1 cellular context compared by ENCODE assay signal in genomic region chr14:76956253-76957090, GRCh38.
TF ChIP-seq lines count a peak whose summit lies in the region.

No MANE protein-coding gene starts in this region.

TF ChIP-seq in HepG2, 621 proteins besides CTCF, POLR2A, EP300 and RAD21 (continued from another document and continues in another):
- TF ChIP-seq MLXIP (CRISPR knock-in tag; IDR thresholded peaks at IDR 0.05; ENCODE audit: borderline replicate concordance) (no peak), ATF5 (CRISPR knock-in tag; IDR thresholded peaks at IDR 0.05; ENCODE audit: low read depth) (no peak), ZNF790 (CRISPR knock-in tag; IDR thresholded peaks at IDR 0.05; ENCODE audit: borderline replicate concordance) (0 out of 2 replicates have a peak, but pooled peaks have one; percentile 45), ZBTB34 (CRISPR knock-in tag; IDR thresholded peaks at IDR 0.05) (peak; percentile 57; the same call in 1 of the 2 replicates), ZHX1 (CRISPR knock-in tag; IDR thresholded peaks at IDR 0.05; ENCODE audit: low read depth) (no peak), TAF15 (IDR thresholded peaks at IDR 0.05; ENCODE audit: low read depth, low read length, poor library complexity, severe bottlenecking) (no peak), ZSCAN21 (CRISPR knock-in tag; IDR thresholded peaks at IDR 0.05; ENCODE audit: borderline replicate concordance) (peak; percentile 81; the same call in 1 of the 2 replicates), ZBTB20 (CRISPR knock-in tag; IDR thresholded peaks at IDR 0.05; ENCODE audit: borderline replicate concordance, low read depth) (no peak), TAF1 (CRISPR knock-in tag; IDR thresholded peaks at IDR 0.05) (peak; percentile 49; the same call in 1 of the 2 replicates), HDAC2 (CRISPR knock-in tag; IDR thresholded peaks at IDR 0.05) (peak; percentile 19; the same call in 1 of the 2 replicates), ZBTB49 (CRISPR knock-in tag; IDR thresholded peaks at IDR 0.05; ENCODE audit: borderline replicate concordance) (no peak), DMTF1 (CRISPR knock-in tag; IDR thresholded peaks at IDR 0.05) (no peak), ZBTB43 (CRISPR knock-in tag; conservative IDR thresholded peaks at IDR 0.05) (no peak), ATF1 (CRISPR knock-in tag; IDR thresholded peaks at IDR 0.05) (no peak), TERF1 (CRISPR knock-in tag; IDR thresholded peaks at IDR 0.05) (no peak), ZNF121 (CRISPR knock-in tag; IDR thresholded peaks at IDR 0.05) (peak; percentile 65; the same call in 1 of the 2 replicates), ZNF709 (CRISPR knock-in tag; IDR thresholded peaks at IDR 0.05) (peak; percentile 84), NFATC3 (CRISPR knock-in tag; IDR thresholded peaks at IDR 0.05) (no peak), PHF21A (CRISPR knock-in tag; IDR thresholded peaks at IDR 0.05) (peak; percentile 83), TMF1 (CRISPR knock-in tag; IDR thresholded peaks at IDR 0.05; ENCODE audit: low read depth) (no peak), HMG20A (CRISPR knock-in tag; IDR thresholded peaks at IDR 0.05; ENCODE audit: borderline replicate concordance) (no peak; the same call in 1 of the 2 replicates), ELK4 (CRISPR knock-in tag; IDR thresholded peaks at IDR 0.05; ENCODE audit: borderline replicate concordance) (no peak), ZNF264 (CRISPR knock-in tag; IDR thresholded peaks at IDR 0.05) (no peak), ZNF772 (CRISPR knock-in tag; IDR thresholded peaks at IDR 0.05) (peak; percentile 72; the same call in 1 of the 2 replicates), ZBTB37 (CRISPR knock-in tag; IDR thresholded peaks at IDR 0.05) (no peak), ZNF891 (CRISPR knock-in tag; IDR thresholded peaks at IDR 0.05) (peak; percentile 18; the same call in 1 of the 2 replicates), TCF7L2 (IDR thresholded peaks at IDR 0.05; ENCODE audit: low read depth, low read length) (no peak), PITX1 (CRISPR knock-in tag; IDR thresholded peaks at IDR 0.05) (peak; percentile 14; the same call in 1 of the 2 replicates), ZNF570 (CRISPR knock-in tag; IDR thresholded peaks at IDR 0.05; ENCODE audit: borderline replicate concordance) (no peak), GTF2F1 (IDR thresholded peaks at IDR 0.05; ENCODE audit: low read length) (no peak), RBM39 (IDR thresholded peaks at IDR 0.05; ENCODE audit: low read depth, low read length, poor library complexity, severe bottlenecking) (no peak), DMAP1 (CRISPR knock-in tag; IDR thresholded peaks at IDR 0.05) (peak; percentile 83), MZF1 (CRISPR knock-in tag; IDR thresholded peaks at IDR 0.05; ENCODE audit: borderline replicate concordance) (no peak), MAFF (IDR thresholded peaks at IDR 0.05; ENCODE audit: low read depth, low read length) (peak; percentile 100), BATF2 (CRISPR knock-in tag; IDR thresholded peaks at IDR 0.05) (no peak), LCORL (IDR thresholded peaks at IDR 0.05) (no peak), LCORL (CRISPR knock-in tag; IDR thresholded peaks at IDR 0.05) (peak; percentile 36; the same call in 1 of the 2 replicates), TIGD3 (CRISPR knock-in tag; IDR thresholded peaks at IDR 0.05; ENCODE audit: borderline replicate concordance) (no peak), ZC3H13 (CRISPR knock-in tag; IDR thresholded peaks at IDR 0.05) (no peak), ZNF530 (CRISPR knock-in tag; IDR thresholded peaks at IDR 0.05; ENCODE audit: low read depth) (no peak), NFE2L1 (CRISPR knock-in tag; IDR thresholded peaks at IDR 0.05; ENCODE audit: borderline replicate concordance) (no peak)
